Comparison of ENCODE assay signal across 14 cellular contexts in genomic region chr20:36167826-36168634, GRCh38. TPM values are rescaled to one million over a fixed set of nuclear protein-coding genes. Genes with fewer than 3 reads are reported as not detected.
DNase-seq lines count a peak whose midpoint lies in the region; ATAC-seq, FAIRE-seq and TF ChIP-seq lines count a peak whose summit lies in the region.
"Had no signal": no experiment of that assay in that cellular context is flagged by ENCODE, and none has a peak within 500 bp of the region (broad histone marks: within the 10 kb centered on the region; RNA-seq: fewer than 3 reads in every experiment).

No MANE protein-coding gene starts in this region.

- H3K4me1 ChIP-seq in astrocyte (ENCODE audit: insufficient read depth, low read length) (peaks cover 4% of the 10 kb centered on the region), keratinocyte (ENCODE audit: control insufficient read depth, extremely low read depth, insufficient read depth, low read length) (peaks cover 3% of the 10 kb centered on the region)

- H3K27me3 ChIP-seq in MG63 (no peaks in the 10 kb centered on the region), astrocyte (ENCODE audit: insufficient read depth, low read length) (no peaks in the 10 kb centered on the region), keratinocyte (ENCODE audit: control insufficient read depth, extremely low read depth, insufficient read depth, low read length) (peaks cover 6% of the 10 kb centered on the region)

- H3K36me3 ChIP-seq in MG63 = no peaks in the 10 kb centered on the region
- no peaks in the 10 kb centered on the region for H3K36me3 ChIP-seq in astrocyte (ENCODE audit: insufficient read depth, low read length)
- H3K36me3 ChIP-seq in keratinocyte (ENCODE audit: control insufficient read depth in 2 of 2, extremely low read depth in 1 of 2, insufficient read depth in 2 of 2, low read length in 2 of 2) = no peaks in the 10 kb centered on the region

- H2AFZ ChIP-seq in astrocyte (ENCODE audit: low read depth, low read length) = no peak overlapping the region
- H2AFZ ChIP-seq in keratinocyte (ENCODE audit: control insufficient read depth, low read length) = no peak overlapping the region

- H3K4me3 Mint-ChIP-seq in astrocyte (ENCODE audit: unreplicated experiment) = peak overlapping the region; percentile 50
- H3K4me3 Mint-ChIP-seq: activated CD8-positive, alpha-beta memory T cell treated with anti-CD3 and anti-CD28 coated beads, Interleukin-2, amount 10 ng/mL, durations not matched to agents 7 days and 5 days; activated naive CD8-positive, alpha-beta T cell treated with anti-CD3 and anti-CD28 coated beads, Interleukin-2, amount 50 U/mL, for 24 hours had no signal

- H3K36me3 Mint-ChIP-seq in astrocyte (ENCODE audit: low read depth, unreplicated experiment) = peaks cover 4% of the 10 kb centered on the region
- H3K36me3 Mint-ChIP-seq: activated CD8-positive, alpha-beta memory T cell treated with anti-CD3 and anti-CD28 coated beads, Interleukin-2, amount 10 ng/mL, durations not matched to agents 7 days and 5 days had no signal

- no peaks in the 10 kb centered on the region for H3K9me1 ChIP-seq in keratinocyte (ENCODE audit: control insufficient read depth, extremely low read depth, insufficient read depth, low read length)

- H3K9ac ChIP-seq in astrocyte (ENCODE audit: low read length) (no peak overlapping the region), keratinocyte (ENCODE audit: control insufficient read depth, extremely low read depth, insufficient read depth, low read length) (no peak overlapping the region)
- H3K9ac ChIP-seq: KMS-11 had no signal

- FAIRE-seq in astrocyte (lab: Jason Lieb, UNC) (no peak), keratinocyte (lab: Jason Lieb, UNC) (peak; percentile 23)

- no peaks in the 10 kb centered on the region for H3K79me2 ChIP-seq in astrocyte (ENCODE audit: insufficient read depth, low read length)
- no peaks in the 10 kb centered on the region for H3K79me2 ChIP-seq in keratinocyte (ENCODE audit: control insufficient read depth, insufficient read depth, low read length)

- peak overlapping the region; percentile 80 for H3K27ac Mint-ChIP-seq in astrocyte (ENCODE audit: unreplicated experiment)
- H3K27ac Mint-ChIP-seq: activated CD8-positive, alpha-beta memory T cell treated with anti-CD3 and anti-CD28 coated beads, Interleukin-2, amount 10 ng/mL, durations not matched to agents 7 days and 5 days; activated naive CD8-positive, alpha-beta T cell treated with anti-CD3 and anti-CD28 coated beads, Interleukin-2, amount 50 U/mL, for 24 hours had no signal

- peaks cover 2% of the 10 kb centered on the region for H3K27me3 Mint-ChIP-seq in astrocyte (ENCODE audit: low read depth, unreplicated experiment)

- H3K9me3 ChIP-seq in MG63 = no peaks in the 10 kb centered on the region
- no peaks in the 10 kb centered on the region for H3K9me3 ChIP-seq in astrocyte (ENCODE audit: insufficient read depth, low read depth, low read length)
- H3K9me3 ChIP-seq in keratinocyte (ENCODE audit: control insufficient read depth, low read depth, low read length) = no peaks in the 10 kb centered on the region

- H3K9me3 Mint-ChIP-seq in astrocyte (ENCODE audit: unreplicated experiment) = no peaks in the 10 kb centered on the region
- H3K9me3 Mint-ChIP-seq: activated naive CD8-positive, alpha-beta T cell treated with anti-CD3 and anti-CD28 coated beads, Interleukin-2, amount 50 U/mL, for 24 hours had no signal

- peaks cover 11% of the 10 kb centered on the region for H4K20me1 ChIP-seq in astrocyte (ENCODE audit: insufficient read depth, low read length)
- H4K20me1 ChIP-seq in keratinocyte (ENCODE audit: control insufficient read depth, extremely low read depth, insufficient read depth, low read length) = no peaks in the 10 kb centered on the region

- H3K4me2 ChIP-seq in astrocyte (ENCODE audit: low read length) = no peak overlapping the region
- H3K4me2 ChIP-seq in keratinocyte (ENCODE audit: control insufficient read depth, extremely low read depth, insufficient read depth, low read depth, low read length) = no peak overlapping the region
- H3K4me2 ChIP-seq: KMS-11 had no signal

- peaks cover 17% of the 10 kb centered on the region for H3K4me1 Mint-ChIP-seq in astrocyte (ENCODE audit: low read depth, unreplicated experiment)
- H3K4me1 Mint-ChIP-seq: activated CD8-positive, alpha-beta memory T cell treated with anti-CD3 and anti-CD28 coated beads, Interleukin-2, amount 10 ng/mL, durations not matched to agents 7 days and 5 days; activated naive CD8-positive, alpha-beta T cell treated with anti-CD3 and anti-CD28 coated beads, Interleukin-2, amount 50 U/mL, for 24 hours had no signal

- H3K4me3 ChIP-seq in MG63 (no peak overlapping the region), astrocyte (ENCODE audit: insufficient read depth, low read depth, low read length) (no peak overlapping the region), keratinocyte (ENCODE audit: control insufficient read depth in 2 of 3, extremely low read depth in 1 of 3, insufficient read depth in 2 of 3, low read depth in 1 of 3, low read length in 3 of 3) (no peak overlapping the region)

- dilution Hi-C loops in keratinocyte (cut with MboI; ENCODE audit: extremely low pct_ligation_motif_present, low sequenced_read_pairs) = no loop called here

- TF ChIP-seq CTCF in astrocyte (IDR thresholded peaks at IDR 0.05; ENCODE audit: insufficient read depth, low read depth, low read length) = no peak
- no peak for TF ChIP-seq CTCF in keratinocyte (optimal IDR thresholded peaks at IDR 0.05 in 1 of 3, IDR thresholded peaks at IDR 0.05 in 1 of 3, conservative IDR thresholded peaks at IDR 0.05 in 1 of 3; ENCODE audit: extremely low read depth in 1 of 3, insufficient read depth in 2 of 3, low read length in 3 of 3)
- no peak for TF ChIP-seq CTCF in omental fat pad (IDR thresholded peaks at IDR 0.05)

- H3K27ac ChIP-seq in astrocyte (ENCODE audit: low read depth, low read length) (no peak overlapping the region), keratinocyte (ENCODE audit: control insufficient read depth, insufficient read depth, low read length) (peak overlapping the region; percentile 8)
- H3K27ac ChIP-seq: KMS-11 had no signal

- DNase-seq in EH (ENCODE audit: low read depth) (peak; percentile 79), MG63 (peak; percentile 77), astrocyte (ENCODE audit: low read depth) (peak; percentile 23), keratinocyte (ENCODE audit: low read depth, low spot score) (no peak), omental fat pad (ENCODE audit: low spot score) (no peak), GM19240 (ENCODE audit: insufficient read length, low spot score) (no peak), cerebellum (ENCODE audit: low spot score) (no peak)
- DNase-seq: activated CD8-positive, alpha-beta memory T cell treated with anti-CD3 and anti-CD28 coated beads, Interleukin-2, amount 10 ng/mL, durations not matched to agents 7 days and 5 days; activated naive CD8-positive, alpha-beta T cell treated with anti-CD3 and anti-CD28 coated beads, Interleukin-2, amount 50 U/mL, for 24 hours; effector memory CD4-positive, alpha-beta T cell; H7; NCI-H446 had no signal

- no peak for ATAC-seq in omental fat pad (ENCODE audit: low FRiP score)
- no peak for ATAC-seq in GM19452 (IDR thresholded peaks at IDR 0.05; ENCODE audit: unreplicated experiment)
- ATAC-seq: activated CD8-positive, alpha-beta memory T cell treated with anti-CD3 and anti-CD28 coated beads, Interleukin-2, amount 10 ng/mL, durations not matched to agents 7 days and 5 days; activated naive CD8-positive, alpha-beta T cell treated with anti-CD3 and anti-CD28 coated beads, Interleukin-2, amount 50 U/mL, for 24 hours had no signal

RNA-seq across cellular contexts. Expression of gene EPB41L1, which starts 13.5 kb away (rescaled TPM):
- 11.7 and 22.9 TPM in 2 replicates for total RNA-seq in MG63 (2014; rRNA removed; shearing (Covaris generic); ENCODE audit: low replicate concordance)
- total RNA-seq in astrocyte = 35.0 and 39.4 TPM in 2 replicates
- polyA plus RNA-seq in keratinocyte = 1.2 to 2.6 TPM (median 1.8 TPM) in 3 replicates
- 3.4 TPM for polyA plus RNA-seq in keratinocyte (2011; ENCODE audit: low read depth)
- polyA plus RNA-seq in keratinocyte (2011; cell fraction: cytosol; rRNA removed) = 3.4 and 3.6 TPM in 2 replicates
- polyA plus RNA-seq in keratinocyte (2011; cell fraction: nucleus; rRNA removed) = 3.7 and 5.8 TPM in 2 replicates
- 2.2 and 2.3 TPM in 2 replicates for polyA plus RNA-seq in keratinocyte (2012; ENCODE audit: low replicate concordance)
- polyA minus RNA-seq in keratinocyte = 2.3 to 6.6 TPM (median 4.5 TPM) in 3 replicates
- 5.9 TPM for polyA minus RNA-seq in keratinocyte (2011; cell fraction: cytosol; rRNA and poly(A)+ RNA removed)
- polyA minus RNA-seq in keratinocyte (2011; cell fraction: nucleus; rRNA and poly(A)+ RNA removed) = 2.0 and 3.9 TPM in 2 replicates
- total RNA-seq in omental fat pad = 10 to 100 TPM; 27.4 to 55.5 (median 46.0) TPM
- 68.0 TPM for total RNA-seq in cerebellum

Comparison
In these comparisons a context has a peak if more than half of its experiments do, and no peak if none do; other contexts are left out.
1. DNase-seq: peak in EH (single experiment), MG63 (single experiment) and astrocyte (single experiment); none in keratinocyte (single experiment), omental fat pad (single experiment), GM19240 (single experiment) and cerebellum (single experiment).